Comparison of ENCODE assay signal across 8 cellular contexts in genomic region chr2:127649684-127650040, GRCh38. TPM values are rescaled to one million over a fixed set of nuclear protein-coding genes. Genes with fewer than 3 reads are reported as not detected.
DNase-seq lines count a peak whose midpoint lies in the region; ATAC-seq and TF ChIP-seq lines count a peak whose summit lies in the region.

No MANE protein-coding gene starts in this region.

- H3K4me3 ChIP-seq in lower leg skin (ENCODE audit: low read depth, poor library complexity, severe bottlenecking), result no peak overlapping the region

- H3K36me3 Mint-ChIP-seq in dendritic cell treated with granulocyte-macrophage colony-stimulating factor and Interleukin-4, amounts not matched to agents 40 ng/mL and 50 ng/mL, for 4 days (ENCODE audit: low read depth), result peaks cover 7% of the 10 kb centered on the region

- intact Hi-C loops in dendritic cell treated with granulocyte-macrophage colony-stimulating factor and Interleukin-4, amounts not matched to agents 40 ng/mL and 50 ng/mL, for 4 days (cut with micrococcal nuclease), result loop anchor here (1.0 kb wide), 1 partner anchor 58 kb away; no protein-coding TSS in a partner anchor
- intact Hi-C loops in lower leg skin (cut with DNase I; ENCODE audit: low total_unique reads), result no loop called here

- H3K4me1 Mint-ChIP-seq in dendritic cell treated with granulocyte-macrophage colony-stimulating factor and Interleukin-4, amounts not matched to agents 40 ng/mL and 50 ng/mL, for 4 days (ENCODE audit: low read depth), result peaks cover 40% of the 10 kb centered on the region

- H3K27ac Mint-ChIP-seq in dendritic cell treated with granulocyte-macrophage colony-stimulating factor and Interleukin-4, amounts not matched to agents 40 ng/mL and 50 ng/mL, for 4 days, result peak overlapping the region; percentile 21

- H3K27me3 Mint-ChIP-seq in dendritic cell treated with granulocyte-macrophage colony-stimulating factor and Interleukin-4, amounts not matched to agents 40 ng/mL and 50 ng/mL, for 4 days, result peaks cover 8% of the 10 kb centered on the region

- 9 to 11% methylated on average over 7 of the region's 7 CpGs for WGBS in lower leg skin, 2 donors

- DNase-seq in NCI-H748 treated with DMSO at 0.1 percent for 48 hours (lab: John Stamatoyannopoulos, UW), result peak; percentile 12
- DNase-seq in activated CD4-positive, alpha-beta T cell treated with anti-CD3 and anti-CD28 coated beads, Interleukin-2, amount 50 U/mL, for 24 hours (ENCODE audit: low read depth in 1 of 2, low spot score in 1 of 2), result peak; percentile 82 to 85
- peak; percentile 81 to 95 for DNase-seq in lower leg skin (ENCODE audit: low spot score in 2 of 2)
- peak; percentile 76 to 85 (median 78) for DNase-seq in stimulated activated CD4-positive, alpha-beta T cell treated with anti-CD3 and anti-CD28 coated beads, TNF-alpha, amount 100 ng/mL, for 24 hours (ENCODE audit: low read depth in 3 of 3)
- no peak for DNase-seq in cerebellar nuclear complex (lab: John Stamatoyannopoulos, UW)

- peak; percentile 69 for ATAC-seq in HG03139 (IDR thresholded peaks at IDR 0.05; ENCODE audit: unreplicated experiment)

- no peaks in the 10 kb centered on the region for H3K9me3 Mint-ChIP-seq in dendritic cell treated with granulocyte-macrophage colony-stimulating factor and Interleukin-4, amounts not matched to agents 40 ng/mL and 50 ng/mL, for 4 days

- no peak overlapping the region for H3K4me3 Mint-ChIP-seq in dendritic cell treated with granulocyte-macrophage colony-stimulating factor and Interleukin-4, amounts not matched to agents 40 ng/mL and 50 ng/mL, for 4 days

- TF ChIP-seq POLR2A in lower leg skin (IDR thresholded peaks at IDR 0.05), result no peak

- TF ChIP-seq CTCF in GM12874 (IDR thresholded peaks at IDR 0.05; ENCODE audit: insufficient read depth, low read depth, low read length) (peak; percentile 76), lower leg skin (IDR thresholded peaks at IDR 0.05) (no peak)

RNA-seq across cellular contexts. Expression of gene GPR17, which starts 3.7 kb away (rescaled TPM):
- under 1 TPM in 1 of 4 donors, not detected in 3; 0.88 TPM for total RNA-seq in lower leg skin

RNA-seq across cellular contexts. Expression of gene LIMS2, which starts 25.7 kb away (rescaled TPM):
- 10 to 100 TPM in 2 of 4 donors, 1 to 10 TPM in 2; 7.5 to 19.4 (median 11.4) TPM for total RNA-seq in lower leg skin

RNA-seq across cellular contexts. Expression of gene SFT2D3, which starts 51.6 kb away (rescaled TPM):
- 10 to 100 TPM in 3 of 4 donors, 1 to 10 TPM in 1; 9.7 to 16.3 (median 13.7) TPM for total RNA-seq in lower leg skin

Comparison
In these comparisons a context has a peak if more than half of its experiments do, and no peak if none do; other contexts are left out.
1. DNase-seq: peak in NCI-H748 treated with DMSO at 0.1 percent for 48 hours (single experiment), activated CD4-positive, alpha-beta T cell treated with anti-CD3 and anti-CD28 coated beads, Interleukin-2, amount 50 U/mL, for 24 hours (2 of 2), lower leg skin (2 of 2) and stimulated activated CD4-positive, alpha-beta T cell treated with anti-CD3 and anti-CD28 coated beads, TNF-alpha, amount 100 ng/mL, for 24 hours (3 of 3); none in cerebellar nuclear complex (0 of 2).